ENCODE assay signal across 22 cellular contexts in the genomic region with DNA sequence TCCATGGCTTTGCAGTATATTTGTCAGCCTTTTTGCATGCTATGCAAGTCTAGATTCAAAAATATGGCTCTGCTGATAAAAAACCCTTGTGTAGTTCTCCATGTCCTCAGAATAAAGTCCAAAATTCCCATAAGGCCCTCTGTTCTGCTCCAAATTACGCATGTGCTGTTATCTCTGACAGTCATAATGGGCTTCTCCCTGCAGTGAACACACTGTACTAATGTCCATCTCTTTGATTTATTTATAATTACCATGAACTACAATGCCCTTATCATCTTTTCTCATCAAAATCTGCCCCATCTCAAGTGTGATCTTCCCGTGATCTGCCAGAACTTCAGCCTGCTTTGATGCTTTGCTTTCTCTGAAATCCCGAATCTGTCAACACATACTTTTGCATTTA.
A peak's percentile ranks its signal among the peaks of the same experiment; 100 is the strongest.
DNase-seq lines count a peak whose midpoint lies in the region; ATAC-seq, FAIRE-seq and TF ChIP-seq lines count a peak whose summit lies in the region.
"Had no signal": no experiment of that assay in that cellular context is flagged by ENCODE, and none has a peak within 500 bp of the region (broad histone marks: within the 10 kb centered on the region; RNA-seq: fewer than 3 reads in every experiment).

No MANE protein-coding gene starts in this region.

- H3K9me3 ChIP-seq in K562 (replicated peaks; ENCODE audit: control insufficient read depth, insufficient read depth, low read depth, low read length) (no peaks in the 10 kb centered on the region), mesenchymal stem cell (ENCODE audit: control insufficient read depth, low read length) (no peaks in the 10 kb centered on the region)
- H3K9me3 ChIP-seq: BLaER1 treated with 17β-estradiol and CSF1 and Interleukin-3, amounts not matched to agents 10 nM and 100 nM; Caco-2 had no signal

- no peak overlapping the region for H3K9ac ChIP-seq in K562 (ENCODE audit: insufficient read depth in 1 of 2, low read depth in 2 of 2, low read length in 2 of 2)
- H3K9ac ChIP-seq in mesenchymal stem cell (ENCODE audit: low read length), result no peak overlapping the region
- H3K9ac ChIP-seq: BLaER1 treated with 17β-estradiol and CSF1 and Interleukin-3, amounts not matched to agents 10 nM and 100 nM had no signal

- CTCF ChIA-PET in K562 (lab: Yijun Ruan, JAX; ENCODE audit: low intra/inter-chr PET ratio), result interaction anchor here (0.7 kb wide), 1 partner anchor 1501 kb away, joined by 3 read pairs; no protein-coding TSS in a partner anchor

- H3K4me3 ChIP-seq in K562, result no peak overlapping the region
- H3K4me3 ChIP-seq in mesenchymal stem cell (ENCODE audit: insufficient read depth in 1 of 2, low read depth in 1 of 2, low read length in 2 of 2), result no peak overlapping the region
- H3K4me3 ChIP-seq: BLaER1 treated with 17β-estradiol and CSF1 and Interleukin-3, amounts not matched to agents 10 nM and 100 nM had no signal

- peak; percentile 36; the same call in 1 of the 3 replicates for ATAC-seq in K562
- ATAC-seq: CD8-positive, alpha-beta T cell had no signal

- H3K4me2 ChIP-seq in K562 (ENCODE audit: insufficient read depth, low read length) (no peak overlapping the region), mesenchymal stem cell (ENCODE audit: low read length, poor library complexity, severe bottlenecking) (no peak overlapping the region)
- H3K4me2 ChIP-seq: BLaER1 treated with 17β-estradiol and CSF1 and Interleukin-3, amounts not matched to agents 10 nM and 100 nM had no signal

- 0% methylated on average over 3 of the region's 3 CpGs for WGBS in K562 (ENCODE audit: insufficient coverage, low coverage, missing lambda C conversion rate)
- 52% methylated on average over 3 of the region's 3 CpGs for WGBS in mesenchymal stem cell

- DNase-seq in OCI-M1 (lab: John Stamatoyannopoulos, UW) (peak; percentile 35), SK-N-DZ (ENCODE audit: low spot score) (peak; percentile 69), K562 (ENCODE audit: extremely low read depth in 1 of 4, low spot score in 3 of 4) (no peak), mesenchymal stem cell (peak; percentile 43), inferior parietal cortex (ENCODE audit: extremely low spot score) (no peak), T1000 (lab: John Stamatoyannopoulos, UW) (no peak), caudate nucleus (lab: John Stamatoyannopoulos, UW) (no peak)
- DNase-seq: 8988T; ACHN; Caco-2; Calu3; CD4-positive, alpha-beta T cell; CD8-positive, alpha-beta T cell; DMS79 treated with DMSO at 0.1 percent for 48 hours; GF-D8 had no signal

- no peak overlapping the region for H4K8ac ChIP-seq in mesenchymal stem cell (ENCODE audit: low read length)

- no peak for TF ChIP-seq POLR2A in K562 (conservative IDR thresholded peaks at IDR 0.05)

- no peak overlapping the region for H3K14ac ChIP-seq in mesenchymal stem cell (ENCODE audit: low read length in 2 of 2)

- H4K20me1 ChIP-seq in K562 (replicated peaks; ENCODE audit: control insufficient read depth, insufficient read depth, low read length), result no peaks in the 10 kb centered on the region
- H4K20me1 ChIP-seq: BLaER1 treated with 17β-estradiol and CSF1 and Interleukin-3, amounts not matched to agents 10 nM and 100 nM had no signal

- TF ChIP-seq EP300 in K562 (IDR thresholded peaks at IDR 0.05; ENCODE audit: low read length), result no peak

- H3K4me1 ChIP-seq in K562 (replicated peaks in 1 of 2; ENCODE audit: control insufficient read depth in 2 of 2, insufficient read depth in 2 of 2, low read length in 2 of 2) (no peaks in the 10 kb centered on the region), mesenchymal stem cell (ENCODE audit: control insufficient read depth, insufficient read depth, low read depth, low read length) (no peaks in the 10 kb centered on the region)
- H3K4me1 ChIP-seq: BLaER1 treated with 17β-estradiol and CSF1 and Interleukin-3, amounts not matched to agents 10 nM and 100 nM; Caco-2 had no signal

- H3K9me1 ChIP-seq in K562 (ENCODE audit: control insufficient read depth, insufficient read depth, low read length), result no peaks in the 10 kb centered on the region

- no peak overlapping the region for H2BK120ac ChIP-seq in mesenchymal stem cell (ENCODE audit: low read depth, low read length)

- POLR2A ChIA-PET in K562 (lab: Yijun Ruan, JAX), result no interaction called here

- no peak overlapping the region for H2BK15ac ChIP-seq in mesenchymal stem cell (ENCODE audit: low read depth, poor library complexity, severe bottlenecking)

- no peak overlapping the region for H2AK5ac ChIP-seq in mesenchymal stem cell (ENCODE audit: low read length, severe bottlenecking)

- TF ChIP-seq CTCF in K562 (IDR thresholded peaks at IDR 0.05 in 2 of 3, conservative IDR thresholded peaks at IDR 0.05 in 1 of 3; ENCODE audit: insufficient read depth in 2 of 3, low read depth in 1 of 3, low read length in 3 of 3), result no peak

- in situ Hi-C loops in K562 (cut with MboI), result no loop called here

- H2BK5ac ChIP-seq in mesenchymal stem cell (ENCODE audit: low read depth, low read length, poor library complexity, severe bottlenecking), result no peak overlapping the region

- no peak overlapping the region for H4K91ac ChIP-seq in mesenchymal stem cell (ENCODE audit: low read length)

- intact Hi-C loops in K562 (cut with micrococcal nuclease), result no loop called here

- no peak overlapping the region for H3K23ac ChIP-seq in mesenchymal stem cell (ENCODE audit: low read length in 2 of 2)

- H3K79me2 ChIP-seq in K562 (ENCODE audit: control insufficient read depth, insufficient read depth, low read length), result no peaks in the 10 kb centered on the region

- no peak overlapping the region for H2AFZ ChIP-seq in K562 (ENCODE audit: low read depth, low read length)
- no peak overlapping the region for H2AFZ ChIP-seq in mesenchymal stem cell (ENCODE audit: low read depth, low read length)

- no peak for FAIRE-seq in K562 (lab: Jason Lieb, UNC)
- FAIRE-seq: A204.1, D721Med, G401.6, GM12891, GM19239 had no signal

- H2BK12ac ChIP-seq in mesenchymal stem cell (ENCODE audit: low read length in 2 of 2), result no peak overlapping the region

- H3K4ac ChIP-seq in mesenchymal stem cell (ENCODE audit: low read depth in 1 of 2, low read length in 2 of 2), result no peak overlapping the region

- H3K79me1 ChIP-seq in mesenchymal stem cell (replicated peaks; ENCODE audit: low read length, poor library complexity, severe bottlenecking), result no peaks in the 10 kb centered on the region

- H3K27me3 ChIP-seq in K562 (ENCODE audit: control insufficient read depth in 2 of 2, insufficient read depth in 2 of 2, low read length in 2 of 2) (no peaks in the 10 kb centered on the region), mesenchymal stem cell (ENCODE audit: control insufficient read depth in 1 of 2, insufficient read depth in 1 of 2, low read length in 2 of 2) (no peaks in the 10 kb centered on the region)
- H3K27me3 ChIP-seq: BLaER1 treated with 17β-estradiol and CSF1 and Interleukin-3, amounts not matched to agents 10 nM and 100 nM had no signal

- TF ChIP-seq RAD21 in K562 (CRISPR knock-in tag; conservative IDR thresholded peaks at IDR 0.05 in 1 of 2, IDR thresholded peaks at IDR 0.05 in 1 of 2), result no peak

- H3K27ac ChIP-seq in K562 (ENCODE audit: extremely low read depth, low read depth, low read length), result no peak overlapping the region
- no peak overlapping the region for H3K27ac ChIP-seq in mesenchymal stem cell (ENCODE audit: low read length, poor library complexity, severe bottlenecking)
- H3K27ac ChIP-seq in caudate nucleus (ENCODE audit: low read depth, low read length), result no peak overlapping the region
- H3K27ac ChIP-seq: BLaER1 treated with 17β-estradiol and CSF1 and Interleukin-3, amounts not matched to agents 10 nM and 100 nM; C4-2B had no signal

- BruUV-seq in K562 (replicated peaks; lab: Mats Ljungman, UMichigan), result no TSS peak

- H3K18ac ChIP-seq in mesenchymal stem cell (ENCODE audit: low read depth in 1 of 2, low read length in 2 of 2), result no peak overlapping the region

- H3K36me3 ChIP-seq in K562 (ENCODE audit: control insufficient read depth, insufficient read depth, low read length) (no peaks in the 10 kb centered on the region), mesenchymal stem cell (ENCODE audit: control insufficient read depth in 1 of 2, insufficient read depth in 2 of 2, low read depth in 1 of 2, low read length in 2 of 2) (no peaks in the 10 kb centered on the region)
- H3K36me3 ChIP-seq: BLaER1 treated with 17β-estradiol and CSF1 and Interleukin-3, amounts not matched to agents 10 nM and 100 nM had no signal

TF ChIP-seq in K562, 482 proteins besides CTCF, POLR2A, EP300 and RAD21:
- no peak for TF ChIP-seq BRD9 (IDR thresholded peaks at IDR 0.05; ENCODE audit: low read depth, partially characterized antibody)
- no peak for TF ChIP-seq CHCHD3 (CRISPR knock-in tag; IDR thresholded peaks at IDR 0.05)
- TF ChIP-seq POU5F1 (IDR thresholded peaks at IDR 0.05; ENCODE audit: borderline replicate concordance, low read depth, low read length, partially characterized antibody), result no peak
- TF ChIP-seq CC2D1A (IDR thresholded peaks at IDR 0.05), result no peak
- no peak for TF ChIP-seq SNAPC5 (CRISPR knock-in tag; IDR thresholded peaks at IDR 0.05)
- TF ChIP-seq FOSL1 (tag; conservative IDR thresholded peaks at IDR 0.05), result no peak
- TF ChIP-seq TAF1 (IDR thresholded peaks at IDR 0.05; ENCODE audit: control insufficient read depth, extremely low read depth, insufficient read depth, low read length, severe bottlenecking), result no peak
- TF ChIP-seq RBM17 (IDR thresholded peaks at IDR 0.05; ENCODE audit: borderline replicate concordance, low read depth, low read length), result no peak
- TF ChIP-seq BACH1 (tag; IDR thresholded peaks at IDR 0.05), result no peak

Comparison
In these comparisons a context has a peak if more than half of its experiments do, and no peak if none do; other contexts are left out.
1. DNase-seq: peak in OCI-M1 (single experiment), SK-N-DZ (single experiment) and mesenchymal stem cell (single experiment); none in K562 (0 of 4), inferior parietal cortex (single experiment), T1000 (single experiment) and caudate nucleus (0 of 61).